Comparison of ENCODE assay signal across 14 cellular contexts in genomic region chr9:4371108-4371507, GRCh38.
DNase-seq lines count a peak whose midpoint lies in the region; ATAC-seq and TF ChIP-seq lines count a peak whose summit lies in the region.
"Had no signal": no experiment of that assay in that cellular context is flagged by ENCODE, and none has a peak within 500 bp of the region (broad histone marks: within the 10 kb centered on the region; RNA-seq: fewer than 3 reads in every experiment).

No MANE protein-coding gene starts in this region.

- H3K4me1 ChIP-seq in lung (ENCODE audit: control insufficient read depth in 2 of 2, insufficient read depth in 2 of 2, low read length in 2 of 2) (no peaks in the 10 kb centered on the region), prostate gland (replicated peaks) (no peaks in the 10 kb centered on the region)

- H3K27me3 ChIP-seq in lung (ENCODE audit: control insufficient read depth, insufficient read depth) = no peaks in the 10 kb centered on the region
- no peaks in the 10 kb centered on the region for H3K27me3 ChIP-seq in prostate gland (replicated peaks; ENCODE audit: insufficient read depth)

- DNase-seq in AG10803 (ENCODE audit: low read depth) = peak; percentile 84
- peak; percentile 55 for DNase-seq in NCI-H226
- DNase-seq in dermis blood vessel endothelial cell = peak; percentile 74
- DNase-seq in lung (ENCODE audit: low spot score) = peak; percentile 30
- no peak for DNase-seq in prostate gland (ENCODE audit: low spot score)
- no peak for DNase-seq in CD1c-positive myeloid dendritic cell (ENCODE audit: extremely low spot score)
- DNase-seq in NCI-H1417 treated with DMSO at 0.1 percent for 48 hours (lab: John Stamatoyannopoulos, UW) = no peak
- DNase-seq: activated naive CD4-positive, alpha-beta T cell treated with anti-CD3 and anti-CD28 coated beads for 36 hours; effector CD8-positive, alpha-beta T cell; kidney; NCI-H345; nucleus accumbens; SHP77 had no signal

- H3K4me3 ChIP-seq in AG10803 (ENCODE audit: low read length) (no peak overlapping the region), lung (no peak overlapping the region), prostate gland (no peak overlapping the region)

- TF ChIP-seq CTCF in AG10803 (conservative IDR thresholded peaks at IDR 0.05; ENCODE audit: low read length) (no peak), lung (IDR thresholded peaks at IDR 0.05; ENCODE audit: control extremely low read depth, extremely low read depth) (no peak), prostate gland (IDR thresholded peaks at IDR 0.05) (no peak)

- no peak for TF ChIP-seq POLR2A in prostate gland (IDR thresholded peaks at IDR 0.05)

- H3K27ac ChIP-seq in lung (ENCODE audit: low read depth in 1 of 2, low read length in 1 of 2) = no peak overlapping the region
- no peak overlapping the region for H3K27ac ChIP-seq in prostate gland

- H3K36me3 ChIP-seq in lung (ENCODE audit: control insufficient read depth in 2 of 2, insufficient read depth in 2 of 2, low read length in 2 of 2) (no peaks in the 10 kb centered on the region), prostate gland (no peaks in the 10 kb centered on the region)

- ATAC-seq in lung (ENCODE audit: insufficient read depth, low FRiP score) (peak; percentile 41), GM18498 (IDR thresholded peaks at IDR 0.05; ENCODE audit: unreplicated experiment) (no peak)

- intact Hi-C loops in prostate gland (cut with DNase I) = loop anchor here (10.0 kb wide), 2 partner anchors 56 to 1516 kb away; no protein-coding TSS in a partner anchor

- H3K9me3 ChIP-seq in lung (ENCODE audit: control insufficient read depth in 2 of 2, insufficient read depth in 1 of 2, low read length in 1 of 2) (peaks cover 0 to 1% of the 10 kb centered on the region in 2 donors), prostate gland (no peaks in the 10 kb centered on the region)

- 66 to 74% methylated on average over 5 of the region's 5 CpGs for WGBS in lung, 2 donors
- WGBS in prostate gland = 77% methylated on average over 5 of the region's 5 CpGs

Comparison
In these comparisons a context has a peak if more than half of its experiments do, and no peak if none do; other contexts are left out.
1. DNase-seq: peak in AG10803 (single experiment), NCI-H226 (single experiment), dermis blood vessel endothelial cell (single experiment) and lung (single experiment); none in prostate gland (single experiment), CD1c-positive myeloid dendritic cell (single experiment) and NCI-H1417 treated with DMSO at 0.1 percent for 48 hours (single experiment).